ENCODE assay signal across 18 cellular contexts in genomic region chr15:41498657-41499056, GRCh38. TPM values are rescaled to one million over a fixed set of nuclear protein-coding genes. Genes with fewer than 3 reads are reported as not detected.
DNase-seq lines count a peak whose midpoint lies in the region; ATAC-seq, FAIRE-seq and TF ChIP-seq lines count a peak whose summit lies in the region.
"Had no signal": no experiment of that assay in that cellular context is flagged by ENCODE, and none has a peak within 500 bp of the region (broad histone marks: within the 10 kb centered on the region; RNA-seq: fewer than 3 reads in every experiment).

No MANE protein-coding gene starts in this region.

- H3K79me2 ChIP-seq in astrocyte (ENCODE audit: insufficient read depth, low read length) (no peaks in the 10 kb centered on the region), neural progenitor cell (ENCODE audit: low read depth) (no peaks in the 10 kb centered on the region)

- peaks cover 4% of the 10 kb centered on the region for H3K36me3 Mint-ChIP-seq in astrocyte (ENCODE audit: low read depth, unreplicated experiment)
- no peaks in the 10 kb centered on the region for H3K36me3 Mint-ChIP-seq in neural progenitor cell
- no peaks in the 10 kb centered on the region for H3K36me3 Mint-ChIP-seq in activated CD8-positive, alpha-beta T cell treated with anti-CD3 and anti-CD28 coated beads, Interleukin-2, amount 10 ng/mL, durations not matched to agents 7 days and 5 days (ENCODE audit: low read depth)

- no peaks in the 10 kb centered on the region for H3K36me3 ChIP-seq in BLaER1 treated with 17β-estradiol and CSF1 and Interleukin-3, amounts not matched to agents 10 nM and 100 nM
- no peaks in the 10 kb centered on the region for H3K36me3 ChIP-seq in astrocyte (ENCODE audit: insufficient read depth, low read length)
- no peaks in the 10 kb centered on the region for H3K36me3 ChIP-seq in neural progenitor cell
- no peaks in the 10 kb centered on the region for H3K36me3 ChIP-seq in effector memory CD4-positive, alpha-beta T cell (ENCODE audit: control insufficient read depth, insufficient read depth, low read length)

- no peaks in the 10 kb centered on the region for H3K9me3 ChIP-seq in BLaER1 treated with 17β-estradiol and CSF1 and Interleukin-3, amounts not matched to agents 10 nM and 100 nM (replicated peaks in 1 of 11)
- no peaks in the 10 kb centered on the region for H3K9me3 ChIP-seq in astrocyte (ENCODE audit: insufficient read depth, low read depth, low read length)
- no peaks in the 10 kb centered on the region for H3K9me3 ChIP-seq in neural progenitor cell (ENCODE audit: low read depth)
- H3K9me3 ChIP-seq in effector memory CD4-positive, alpha-beta T cell (ENCODE audit: control insufficient read depth, low read length) = no peaks in the 10 kb centered on the region
- H3K9me3 ChIP-seq: HAP-1 had no signal

- no peak overlapping the region for H3K4me3 ChIP-seq in BLaER1 treated with 17β-estradiol and CSF1 and Interleukin-3, amounts not matched to agents 10 nM and 100 nM
- H3K4me3 ChIP-seq in astrocyte (ENCODE audit: insufficient read depth, low read depth, low read length) = no peak overlapping the region
- H3K4me3 ChIP-seq in neural progenitor cell = no peak overlapping the region
- no peak overlapping the region for H3K4me3 ChIP-seq in effector memory CD4-positive, alpha-beta T cell (ENCODE audit: insufficient read depth, low read depth, low read length, poor library complexity, severe bottlenecking)
- H3K4me3 ChIP-seq: GM12878, HAP-1 had no signal

- H3K27ac Mint-ChIP-seq in astrocyte (ENCODE audit: unreplicated experiment) (peak overlapping the region; percentile 41), neural progenitor cell (no peak overlapping the region)
- H3K27ac Mint-ChIP-seq in activated CD8-positive, alpha-beta T cell treated with anti-CD3 and anti-CD28 coated beads, Interleukin-2, amount 10 ng/mL, durations not matched to agents 7 days and 5 days = no peak overlapping the region
- H3K27ac Mint-ChIP-seq: CD4-positive, alpha-beta T cell; HFFc6 had no signal

- peaks cover 56 to 99% (median 69%) of the 10 kb centered on the region in 11 experiments for H3K27me3 ChIP-seq in BLaER1 treated with 17β-estradiol and CSF1 and Interleukin-3, amounts not matched to agents 10 nM and 100 nM
- peaks cover 68% of the 10 kb centered on the region for H3K27me3 ChIP-seq in astrocyte (ENCODE audit: insufficient read depth, low read length)
- H3K27me3 ChIP-seq in neural progenitor cell = peaks cover 100% of the 10 kb centered on the region
- peaks cover 31% of the 10 kb centered on the region for H3K27me3 ChIP-seq in effector memory CD4-positive, alpha-beta T cell (replicated peaks; ENCODE audit: control insufficient read depth, insufficient read depth, low read length, poor library complexity, severe bottlenecking)

- H3F3A ChIP-seq in neural progenitor cell (ENCODE audit: low read depth) = peaks cover 26% of the 10 kb centered on the region

- H3K9ac ChIP-seq in BLaER1 treated with 17β-estradiol and CSF1 and Interleukin-3, amounts not matched to agents 10 nM and 100 nM = no peak overlapping the region
- H3K9ac ChIP-seq in astrocyte (ENCODE audit: low read length) = no peak overlapping the region
- H3K9ac ChIP-seq in neural progenitor cell = no peak overlapping the region

- peaks cover 3 to 81% (median 64%) of the 10 kb centered on the region in 11 experiments; a peak in 20 of 22 replicates for H4K20me1 ChIP-seq in BLaER1 treated with 17β-estradiol and CSF1 and Interleukin-3, amounts not matched to agents 10 nM and 100 nM
- H4K20me1 ChIP-seq in astrocyte (ENCODE audit: insufficient read depth, low read length) (peaks cover 3% of the 10 kb centered on the region), neural progenitor cell (ENCODE audit: low read depth) (peaks cover 83% of the 10 kb centered on the region)

- H3K27me3 Mint-ChIP-seq in astrocyte (ENCODE audit: low read depth, unreplicated experiment) (peaks cover 68% of the 10 kb centered on the region), neural progenitor cell (ENCODE audit: insufficient read depth, low read depth) (peaks cover 74% of the 10 kb centered on the region)
- peaks cover 74% of the 10 kb centered on the region for H3K27me3 Mint-ChIP-seq in activated CD8-positive, alpha-beta T cell treated with anti-CD3 and anti-CD28 coated beads, Interleukin-2, amount 10 ng/mL, durations not matched to agents 7 days and 5 days (ENCODE audit: low read depth)

- DNase-seq in NCI-H2171 (lab: John Stamatoyannopoulos, UW) (peak; percentile 31), NCI-H2171 treated with DMSO at 0.1 percent for 48 hours (lab: John Stamatoyannopoulos, UW) (no peak), astrocyte (ENCODE audit: low read depth) (no peak), neural progenitor cell (ENCODE audit: low spot score) (no peak), activated gamma-delta T cell (lab: John Stamatoyannopoulos, UW) (no peak)
- DNase-seq in effector memory CD4-positive, alpha-beta T cell = no peak
- DNase-seq in activated CD8-positive, alpha-beta T cell treated with anti-CD3 and anti-CD28 coated beads, Interleukin-2, amount 10 ng/mL, durations not matched to agents 7 days and 5 days = no peak
- DNase-seq: C1 segment of cervical spinal cord; CD4-positive, alpha-beta T cell; DMS79; GOT3; HFFc6 had no signal

- H2AFZ ChIP-seq in astrocyte (ENCODE audit: low read depth, low read length) (no peak overlapping the region), neural progenitor cell (replicated peaks) (no peak overlapping the region)

- ATAC-seq in activated CD8-positive, alpha-beta T cell treated with anti-CD3 and anti-CD28 coated beads, Interleukin-2, amount 10 ng/mL, durations not matched to agents 7 days and 5 days = no peak
- ATAC-seq: GM12878 had no signal

- H3K9me3 Mint-ChIP-seq in astrocyte (ENCODE audit: unreplicated experiment) (no peaks in the 10 kb centered on the region), neural progenitor cell (peaks cover 6% of the 10 kb centered on the region)
- no peaks in the 10 kb centered on the region for H3K9me3 Mint-ChIP-seq in activated CD8-positive, alpha-beta T cell treated with anti-CD3 and anti-CD28 coated beads, Interleukin-2, amount 10 ng/mL, durations not matched to agents 7 days and 5 days (ENCODE audit: insufficient read depth)
- H3K9me3 Mint-ChIP-seq: CD4-positive, alpha-beta T cell; HFFc6 had no signal

- H3K27ac ChIP-seq in BLaER1 treated with 17β-estradiol and CSF1 and Interleukin-3, amounts not matched to agents 10 nM and 100 nM = no peak overlapping the region
- no peak overlapping the region for H3K27ac ChIP-seq in astrocyte (ENCODE audit: low read depth, low read length)
- no peak overlapping the region for H3K27ac ChIP-seq in neural progenitor cell
- H3K27ac ChIP-seq in effector memory CD4-positive, alpha-beta T cell (ENCODE audit: insufficient read depth, low read length, poor library complexity, severe bottlenecking) = no peak overlapping the region
- H3K27ac ChIP-seq: 22Rv1 had no signal

- H3K4me3 Mint-ChIP-seq in astrocyte (ENCODE audit: unreplicated experiment) = no peak overlapping the region
- H3K4me3 Mint-ChIP-seq in neural progenitor cell = peak overlapping the region; percentile 24
- H3K4me3 Mint-ChIP-seq in activated CD8-positive, alpha-beta T cell treated with anti-CD3 and anti-CD28 coated beads, Interleukin-2, amount 10 ng/mL, durations not matched to agents 7 days and 5 days = no peak overlapping the region
- H3K4me3 Mint-ChIP-seq: CD4-positive, alpha-beta T cell; HFFc6 had no signal

- FAIRE-seq in astrocyte (lab: Jason Lieb, UNC) = no peak
- FAIRE-seq: GM12878, GM18507 had no signal

- POLR2A ChIA-PET in activated CD8-positive, alpha-beta T cell treated with anti-CD3 and anti-CD28 coated beads, Interleukin-2, amount 10 ng/mL, durations not matched to agents 7 days and 5 days (lab: Charles Lee) = no interaction called here

- H3K4me1 Mint-ChIP-seq in astrocyte (ENCODE audit: low read depth, unreplicated experiment) (peaks cover 5% of the 10 kb centered on the region), neural progenitor cell (peaks cover 13% of the 10 kb centered on the region)
- H3K4me1 Mint-ChIP-seq in activated CD8-positive, alpha-beta T cell treated with anti-CD3 and anti-CD28 coated beads, Interleukin-2, amount 10 ng/mL, durations not matched to agents 7 days and 5 days (ENCODE audit: low read depth) = peaks cover 38% of the 10 kb centered on the region

- CTCF ChIA-PET in activated CD8-positive, alpha-beta T cell treated with anti-CD3 and anti-CD28 coated beads, Interleukin-2, amount 10 ng/mL, durations not matched to agents 7 days and 5 days (lab: Charles Lee) = no interaction called here

- TF ChIP-seq CTCF in astrocyte (IDR thresholded peaks at IDR 0.05; ENCODE audit: insufficient read depth, low read depth, low read length) = no peak
- TF ChIP-seq CTCF in neural progenitor cell (IDR thresholded peaks at IDR 0.05) = no peak

- H3K4me2 ChIP-seq in BLaER1 treated with 17β-estradiol and CSF1 and Interleukin-3, amounts not matched to agents 10 nM and 100 nM = peak overlapping the region in 9 of 11 experiments; percentile 30 to 100 (median 99); a peak in 17 of 22 replicates
- no peak overlapping the region for H3K4me2 ChIP-seq in astrocyte (ENCODE audit: low read length)
- no peak overlapping the region for H3K4me2 ChIP-seq in neural progenitor cell

- peaks cover 41 to 86% (median 74%) of the 10 kb centered on the region in 10 experiments for H3K4me1 ChIP-seq in BLaER1 treated with 17β-estradiol and CSF1 and Interleukin-3, amounts not matched to agents 10 nM and 100 nM
- H3K4me1 ChIP-seq in astrocyte (ENCODE audit: insufficient read depth, low read length) (peaks cover 32% of the 10 kb centered on the region), neural progenitor cell (peaks cover 25% of the 10 kb centered on the region)
- peaks cover 41% of the 10 kb centered on the region for H3K4me1 ChIP-seq in effector memory CD4-positive, alpha-beta T cell (ENCODE audit: control insufficient read depth, insufficient read depth, low read length, poor library complexity, severe bottlenecking)

RNA-seq across cellular contexts. Expression of gene ITPKA, which starts 5.0 kb away (rescaled TPM):
- 1.0 and 1.2 TPM in 2 replicates for total RNA-seq in astrocyte
- total RNA-seq in neural progenitor cell (ENCODE audit: low replicate concordance) = 0.09 TPM in 1 of 2 replicates, not detected in the other
- under 1 TPM; 0.24 to 0.29 TPM for total RNA-seq in activated CD8-positive, alpha-beta T cell treated with anti-CD3 and anti-CD28 coated beads, Interleukin-2, amount 10 ng/mL, durations not matched to agents 7 days and 5 days
- total RNA-seq: CD4-positive, alpha-beta T cell had no signal

RNA-seq across cellular contexts. Expression of gene LTK, which starts 15.0 kb away (rescaled TPM):
- total RNA-seq in astrocyte (0.14 TPM in 1 of 2 replicates, not detected in the other), neural progenitor cell (ENCODE audit: low replicate concordance) (0.12 TPM in 1 of 2 replicates, not detected in the other)
- total RNA-seq in activated CD8-positive, alpha-beta T cell treated with anti-CD3 and anti-CD28 coated beads, Interleukin-2, amount 10 ng/mL, durations not matched to agents 7 days and 5 days = under 1 TPM; 0.21 TPM
- total RNA-seq: G401 had no signal

RNA-seq across cellular contexts. Expression of gene RPAP1, which starts 45.4 kb away (rescaled TPM):
- total RNA-seq in astrocyte = 35.9 and 39.1 TPM in 2 replicates
- 20.3 and 36.8 TPM in 2 replicates for total RNA-seq in neural progenitor cell (ENCODE audit: low replicate concordance)
- total RNA-seq in activated CD8-positive, alpha-beta T cell treated with anti-CD3 and anti-CD28 coated beads, Interleukin-2, amount 10 ng/mL, durations not matched to agents 7 days and 5 days = 10 to 100 TPM; 38.1 to 41.6 TPM

Comparison
In these comparisons a context has a peak if more than half of its experiments do, and no peak if none do; other contexts are left out.
1. H3K4me2 ChIP-seq: peak in BLaER1 treated with 17β-estradiol and CSF1 and Interleukin-3, amounts not matched to agents 10 nM and 100 nM (9 of 11); none in astrocyte (single experiment) and neural progenitor cell (single experiment).